In genomic region chr2:127347000-127347399, GRCh38 we compare ENCODE assay signal across 15 cellular contexts. TPM values are rescaled to one million over a fixed set of nuclear protein-coding genes. Genes with fewer than 3 reads are reported as not detected.
A peak's percentile ranks its signal among the peaks of the same experiment; 100 is the strongest.
DNase-seq lines count a peak whose midpoint lies in the region; ATAC-seq, FAIRE-seq and TF ChIP-seq lines count a peak whose summit lies in the region.
"Had no signal": no experiment of that assay in that cellular context is flagged by ENCODE, and none has a peak within 500 bp of the region (broad histone marks: within the 10 kb centered on the region; RNA-seq: fewer than 3 reads in every experiment).

No MANE protein-coding gene starts in this region.

- peak; percentile 35 for FAIRE-seq in D721Med (lab: Jason Lieb, UNC)

- CTCF ChIA-PET in WTC11 (lab: Charles Lee) = no interaction called here

- no peaks in the 10 kb centered on the region for H3K9me3 ChIP-seq in gastrocnemius medialis
- H3K9me3 ChIP-seq: HAP-1 had no signal

- TF ChIP-seq CTCF in D721Med (IDR thresholded peaks at IDR 0.05; ENCODE audit: insufficient read depth, missing control alignments) = no peak
- no peak for TF ChIP-seq CTCF in WTC11 (IDR thresholded peaks at IDR 0.05)
- no peak for TF ChIP-seq CTCF in gastrocnemius medialis (IDR thresholded peaks at IDR 0.05 in 4 of 5, conservative IDR thresholded peaks at IDR 0.05 in 1 of 5)

- DNase-seq in D721Med (ENCODE audit: insufficient read length, low spot score) = no peak
- DNase-seq in WTC11 (ENCODE audit: low spot score) = no peak
- DNase-seq in memory B cell (ENCODE audit: low spot score in 2 of 2) = no peak
- no peak for DNase-seq in gastrocnemius medialis
- no peak for DNase-seq in activated CD4-positive, alpha-beta T cell treated with anti-CD3 and anti-CD28 coated beads, Interleukin-2, amount 50 U/mL, for 1 hour
- DNase-seq in pons (ENCODE audit: low spot score) = no peak
- DNase-seq in activated effector memory CD4-positive, alpha-beta T cell treated with anti-CD3 and anti-CD28 coated beads, Interleukin-2, amount 50 U/mL, for 16 hours = no peak
- DNase-seq: ACHN; CD4-positive, alpha-beta memory T cell; DMS79 treated with DMSO at 0.1 percent for 48 hours; GF-D8; GM23248 had no signal

- peaks cover 26 to 34% of the 10 kb centered on the region in 2 donors for H3K4me1 ChIP-seq in gastrocnemius medialis
- H3K4me1 ChIP-seq: HAP-1 had no signal

- H3K27ac Mint-ChIP-seq in WTC11 = 0 out of 2 replicates have a peak overlapping the region, but pooled peaks have one; percentile 13
- peak overlapping the region; percentile 48 for H3K27ac Mint-ChIP-seq in memory B cell
- H3K27ac Mint-ChIP-seq: CD4-positive, alpha-beta memory T cell had no signal

- no peaks in the 10 kb centered on the region for H3K36me3 ChIP-seq in gastrocnemius medialis

- H3K4me1 Mint-ChIP-seq in WTC11 (peaks cover 3% of the 10 kb centered on the region; the same call in 1 of the 2 replicates), memory B cell (peaks cover 37% of the 10 kb centered on the region)

- no peak for TF ChIP-seq POLR2A in gastrocnemius medialis (IDR thresholded peaks at IDR 0.05)

- peaks cover 3% of the 10 kb centered on the region for H3K36me3 Mint-ChIP-seq in WTC11
- peaks cover 5% of the 10 kb centered on the region for H3K36me3 Mint-ChIP-seq in memory B cell

- H3K4me3 ChIP-seq in gastrocnemius medialis = no peak overlapping the region
- H3K4me3 ChIP-seq: GM23248, HAP-1 had no signal

- peak overlapping the region in 3 of 4 donors; percentile 12 to 57 (median 34) for H3K27ac ChIP-seq in gastrocnemius medialis
- H3K27ac ChIP-seq: C4-2B, GM23248 had no signal

- H3K9me3 Mint-ChIP-seq in WTC11 (peaks cover 7% of the 10 kb centered on the region), memory B cell (no peaks in the 10 kb centered on the region)

- no peaks in the 10 kb centered on the region; the same call in 1 of the 2 replicates for H3K27me3 Mint-ChIP-seq in WTC11 (ENCODE audit: low read depth)
- H3K27me3 Mint-ChIP-seq in memory B cell = no peaks in the 10 kb centered on the region
- H3K27me3 Mint-ChIP-seq: CD4-positive, alpha-beta memory T cell had no signal

- intact Hi-C loops in gastrocnemius medialis (cut with DNase I; ENCODE audit: low total_unique reads) = no loop called here

- POLR2A ChIA-PET in WTC11 (lab: Charles Lee) = no interaction called here

- in situ Hi-C loops in gastrocnemius medialis (cut with MboI; ENCODE audit: low sequenced_read_pairs in 4 of 4) = loop anchor here in 1 of 4 donors (25.0 kb wide), 1 partner anchor 140 kb away; no protein-coding TSS in a partner anchor

- ATAC-seq in WTC11 (no peak), memory B cell (ENCODE audit: low read depth) (no peak), gastrocnemius medialis (no peak), HG02970 (IDR thresholded peaks at IDR 0.05; ENCODE audit: low FRiP score, unreplicated experiment) (no peak)

- H3K4me3 Mint-ChIP-seq in WTC11 = no peak overlapping the region
- no peak overlapping the region for H3K4me3 Mint-ChIP-seq in memory B cell

- H3K27me3 ChIP-seq in gastrocnemius medialis = no peaks in the 10 kb centered on the region

TF ChIP-seq in WTC11, 78 proteins besides CTCF, POLR2A, EP300 and RAD21 (continues in another document):
- TF ChIP-seq ELF4 (CRISPR knock-in tag; IDR thresholded peaks at IDR 0.05; ENCODE audit: low read depth) (no peak), PRDM15 (CRISPR knock-in tag; IDR thresholded peaks at IDR 0.05) (no peak), ZSCAN18 (CRISPR knock-in tag; IDR thresholded peaks at IDR 0.05) (no peak), ATF2 (CRISPR knock-in tag; IDR thresholded peaks at IDR 0.05; ENCODE audit: borderline replicate concordance, low read depth) (no peak), GRHL2 (CRISPR knock-in tag; IDR thresholded peaks at IDR 0.05; ENCODE audit: insufficient replicate concordance, severe bottlenecking) (no peak), USF2 (CRISPR knock-in tag; IDR thresholded peaks at IDR 0.05) (no peak), ZNF671 (CRISPR knock-in tag; IDR thresholded peaks at IDR 0.05) (no peak), NFE2L1 (CRISPR knock-in tag; IDR thresholded peaks at IDR 0.05) (no peak), NR1H2 (CRISPR knock-in tag; IDR thresholded peaks at IDR 0.05) (no peak), ZBTB43 (CRISPR knock-in tag; IDR thresholded peaks at IDR 0.05) (no peak), E2F4 (CRISPR knock-in tag; IDR thresholded peaks at IDR 0.05; ENCODE audit: borderline replicate concordance, low read depth) (no peak)

RNA-seq across cellular contexts. Expression of gene MAP3K2, which starts 40.8 kb away (rescaled TPM):
- total RNA-seq in WTC11 (2021) (26.9 to 31.7 TPM (median 31.3 TPM) in 3 replicates), gastrocnemius medialis (10 to 100 TPM; 33.8 to 46.4 (median 39.4) TPM)

RNA-seq across cellular contexts. Expression of gene ERCC3, which starts 53.1 kb away (rescaled TPM):
- total RNA-seq in WTC11 (2021) (43.3 to 48.1 TPM (median 43.8 TPM) in 3 replicates), gastrocnemius medialis (10 to 100 TPM; 24.9 to 28.2 (median 26.7) TPM)
